In the genomic region with DNA sequence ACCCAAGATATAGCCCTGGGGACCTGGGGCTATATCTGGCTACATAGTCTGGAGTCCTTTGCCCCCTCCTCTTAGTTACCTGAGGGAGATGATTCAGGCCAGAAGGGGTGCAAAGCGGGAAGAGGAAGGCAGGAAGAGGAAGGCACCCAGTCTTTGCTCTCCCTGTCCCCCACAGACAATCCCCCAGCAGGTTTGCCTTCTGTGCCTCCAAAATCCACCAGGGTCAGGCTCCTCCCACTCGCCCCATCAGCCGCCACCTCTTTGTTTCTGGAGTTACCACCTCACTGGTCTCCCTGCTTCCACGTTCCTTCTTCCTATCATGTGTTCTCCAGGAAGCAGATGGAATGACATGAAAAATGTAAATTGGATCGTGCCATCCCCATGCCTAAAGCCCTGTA, we compare ENCODE assay signal across 2 cellular contexts.
TF ChIP-seq lines count a peak whose summit lies in the region.

No MANE protein-coding gene starts in this region.

TF ChIP-seq in GM23338, 12 proteins besides CTCF, POLR2A, EP300 and RAD21 (continued from another document):
- TF ChIP-seq, protein P1, sequence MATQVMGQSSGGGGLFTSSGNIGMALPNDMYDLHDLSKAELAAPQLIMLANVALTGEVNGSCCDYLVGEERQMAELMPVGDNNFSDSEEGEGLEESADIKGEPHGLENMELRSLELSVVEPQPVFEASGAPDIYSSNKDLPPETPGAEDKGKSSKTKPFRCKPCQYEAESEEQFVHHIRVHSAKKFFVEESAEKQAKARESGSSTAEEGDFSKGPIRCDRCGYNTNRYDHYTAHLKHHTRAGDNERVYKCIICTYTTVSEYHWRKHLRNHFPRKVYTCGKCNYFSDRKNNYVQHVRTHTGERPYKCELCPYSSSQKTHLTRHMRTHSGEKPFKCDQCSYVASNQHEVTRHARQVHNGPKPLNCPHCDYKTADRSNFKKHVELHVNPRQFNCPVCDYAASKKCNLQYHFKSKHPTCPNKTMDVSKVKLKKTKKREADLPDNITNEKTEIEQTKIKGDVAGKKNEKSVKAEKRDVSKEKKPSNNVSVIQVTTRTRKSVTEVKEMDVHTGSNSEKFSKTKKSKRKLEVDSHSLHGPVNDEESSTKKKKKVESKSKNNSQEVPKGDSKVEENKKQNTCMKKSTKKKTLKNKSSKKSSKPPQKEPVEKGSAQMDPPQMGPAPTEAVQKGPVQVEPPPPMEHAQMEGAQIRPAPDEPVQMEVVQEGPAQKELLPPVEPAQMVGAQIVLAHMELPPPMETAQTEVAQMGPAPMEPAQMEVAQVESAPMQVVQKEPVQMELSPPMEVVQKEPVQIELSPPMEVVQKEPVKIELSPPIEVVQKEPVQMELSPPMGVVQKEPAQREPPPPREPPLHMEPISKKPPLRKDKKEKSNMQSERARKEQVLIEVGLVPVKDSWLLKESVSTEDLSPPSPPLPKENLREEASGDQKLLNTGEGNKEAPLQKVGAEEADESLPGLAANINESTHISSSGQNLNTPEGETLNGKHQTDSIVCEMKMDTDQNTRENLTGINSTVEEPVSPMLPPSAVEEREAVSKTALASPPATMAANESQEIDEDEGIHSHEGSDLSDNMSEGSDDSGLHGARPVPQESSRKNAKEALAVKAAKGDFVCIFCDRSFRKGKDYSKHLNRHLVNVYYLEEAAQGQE (IDR thresholded peaks at IDR 0.05; ENCODE audit: unreplicated experiment) = no peak
- TF ChIP-seq NANOG (IDR thresholded peaks at IDR 0.05; ENCODE audit: borderline replicate concordance) = no peak
- no peak for TF ChIP-seq ZNF331 (CRISPR knock-in tag; IDR thresholded peaks at IDR 0.05; ENCODE audit: low read depth)
- TF ChIP-seq JUNB (IDR thresholded peaks at IDR 0.05; ENCODE audit: unreplicated experiment) = no peak
- no peak for TF ChIP-seq EZH2phosphoT487 (IDR thresholded peaks at IDR 0.05; ENCODE audit: unreplicated experiment)
- TF ChIP-seq EZH2 (IDR thresholded peaks at IDR 0.05; ENCODE audit: low read depth, unreplicated experiment) = no peak
- TF ChIP-seq, protein P2, sequence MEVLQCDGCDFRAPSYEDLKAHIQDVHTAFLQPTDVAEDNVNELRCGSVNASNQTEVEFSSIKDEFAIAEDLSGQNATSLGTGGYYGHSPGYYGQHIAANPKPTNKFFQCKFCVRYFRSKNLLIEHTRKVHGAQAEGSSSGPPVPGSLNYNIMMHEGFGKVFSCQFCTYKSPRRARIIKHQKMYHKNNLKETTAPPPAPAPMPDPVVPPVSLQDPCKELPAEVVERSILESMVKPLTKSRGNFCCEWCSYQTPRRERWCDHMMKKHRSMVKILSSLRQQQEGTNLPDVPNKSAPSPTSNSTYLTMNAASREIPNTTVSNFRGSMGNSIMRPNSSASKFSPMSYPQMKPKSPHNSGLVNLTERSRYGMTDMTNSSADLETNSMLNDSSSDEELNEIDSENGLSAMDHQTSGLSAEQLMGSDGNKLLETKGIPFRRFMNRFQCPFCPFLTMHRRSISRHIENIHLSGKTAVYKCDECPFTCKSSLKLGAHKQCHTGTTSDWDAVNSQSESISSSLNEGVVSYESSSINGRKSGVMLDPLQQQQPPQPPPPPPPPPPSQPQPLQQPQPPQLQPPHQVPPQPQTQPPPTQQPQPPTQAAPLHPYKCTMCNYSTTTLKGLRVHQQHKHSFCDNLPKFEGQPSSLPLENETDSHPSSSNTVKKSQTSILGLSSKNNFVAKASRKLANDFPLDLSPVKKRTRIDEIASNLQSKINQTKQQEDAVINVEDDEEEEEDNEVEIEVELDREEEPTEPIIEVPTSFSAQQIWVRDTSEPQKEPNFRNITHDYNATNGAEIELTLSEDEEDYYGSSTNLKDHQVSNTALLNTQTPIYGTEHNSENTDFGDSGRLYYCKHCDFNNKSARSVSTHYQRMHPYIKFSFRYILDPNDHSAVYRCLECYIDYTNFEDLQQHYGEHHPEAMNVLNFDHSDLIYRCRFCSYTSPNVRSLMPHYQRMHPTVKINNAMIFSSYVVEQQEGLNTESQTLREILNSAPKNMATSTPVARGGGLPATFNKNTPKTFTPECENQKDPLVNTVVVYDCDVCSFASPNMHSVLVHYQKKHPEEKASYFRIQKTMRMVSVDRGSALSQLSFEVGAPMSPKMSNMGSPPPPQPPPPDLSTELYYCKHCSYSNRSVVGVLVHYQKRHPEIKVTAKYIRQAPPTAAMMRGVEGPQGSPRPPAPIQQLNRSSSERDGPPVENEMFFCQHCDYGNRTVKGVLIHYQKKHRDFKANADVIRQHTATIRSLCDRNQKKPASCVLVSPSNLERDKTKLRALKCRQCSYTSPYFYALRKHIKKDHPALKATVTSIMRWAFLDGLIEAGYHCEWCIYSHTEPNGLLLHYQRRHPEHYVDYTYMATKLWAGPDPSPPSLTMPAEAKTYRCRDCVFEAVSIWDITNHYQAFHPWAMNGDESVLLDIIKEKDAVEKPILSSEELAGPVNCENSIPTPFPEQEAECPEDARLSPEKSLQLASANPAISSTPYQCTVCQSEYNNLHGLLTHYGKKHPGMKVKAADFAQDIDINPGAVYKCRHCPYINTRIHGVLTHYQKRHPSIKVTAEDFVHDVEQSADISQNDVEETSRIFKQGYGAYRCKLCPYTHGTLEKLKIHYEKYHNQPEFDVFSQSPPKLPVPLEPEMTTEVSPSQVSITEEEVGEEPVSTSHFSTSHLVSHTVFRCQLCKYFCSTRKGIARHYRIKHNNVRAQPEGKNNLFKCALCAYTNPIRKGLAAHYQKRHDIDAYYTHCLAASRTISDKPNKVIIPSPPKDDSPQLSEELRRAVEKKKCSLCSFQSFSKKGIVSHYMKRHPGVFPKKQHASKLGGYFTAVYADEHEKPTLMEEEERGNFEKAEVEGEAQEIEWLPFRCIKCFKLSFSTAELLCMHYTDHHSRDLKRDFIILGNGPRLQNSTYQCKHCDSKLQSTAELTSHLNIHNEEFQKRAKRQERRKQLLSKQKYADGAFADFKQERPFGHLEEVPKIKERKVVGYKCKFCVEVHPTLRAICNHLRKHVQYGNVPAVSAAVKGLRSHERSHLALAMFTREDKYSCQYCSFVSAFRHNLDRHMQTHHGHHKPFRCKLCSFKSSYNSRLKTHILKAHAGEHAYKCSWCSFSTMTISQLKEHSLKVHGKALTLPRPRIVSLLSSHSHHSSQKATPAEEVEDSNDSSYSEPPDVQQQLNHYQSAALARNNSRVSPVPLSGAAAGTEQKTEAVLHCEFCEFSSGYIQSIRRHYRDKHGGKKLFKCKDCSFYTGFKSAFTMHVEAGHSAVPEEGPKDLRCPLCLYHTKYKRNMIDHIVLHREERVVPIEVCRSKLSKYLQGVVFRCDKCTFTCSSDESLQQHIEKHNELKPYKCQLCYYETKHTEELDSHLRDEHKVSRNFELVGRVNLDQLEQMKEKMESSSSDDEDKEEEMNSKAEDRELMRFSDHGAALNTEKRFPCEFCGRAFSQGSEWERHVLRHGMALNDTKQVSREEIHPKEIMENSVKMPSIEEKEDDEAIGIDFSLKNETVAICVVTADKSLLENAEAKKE (CRISPR knock-in tag; IDR thresholded peaks at IDR 0.05) = no peak

TF ChIP-seq in SK-N-SH treated with all-trans-retinoic acid at 6 μM for 48 hours, 23 proteins besides CTCF, POLR2A, EP300 and RAD21 (continued from another document):
- TF ChIP-seq, protein P3, sequence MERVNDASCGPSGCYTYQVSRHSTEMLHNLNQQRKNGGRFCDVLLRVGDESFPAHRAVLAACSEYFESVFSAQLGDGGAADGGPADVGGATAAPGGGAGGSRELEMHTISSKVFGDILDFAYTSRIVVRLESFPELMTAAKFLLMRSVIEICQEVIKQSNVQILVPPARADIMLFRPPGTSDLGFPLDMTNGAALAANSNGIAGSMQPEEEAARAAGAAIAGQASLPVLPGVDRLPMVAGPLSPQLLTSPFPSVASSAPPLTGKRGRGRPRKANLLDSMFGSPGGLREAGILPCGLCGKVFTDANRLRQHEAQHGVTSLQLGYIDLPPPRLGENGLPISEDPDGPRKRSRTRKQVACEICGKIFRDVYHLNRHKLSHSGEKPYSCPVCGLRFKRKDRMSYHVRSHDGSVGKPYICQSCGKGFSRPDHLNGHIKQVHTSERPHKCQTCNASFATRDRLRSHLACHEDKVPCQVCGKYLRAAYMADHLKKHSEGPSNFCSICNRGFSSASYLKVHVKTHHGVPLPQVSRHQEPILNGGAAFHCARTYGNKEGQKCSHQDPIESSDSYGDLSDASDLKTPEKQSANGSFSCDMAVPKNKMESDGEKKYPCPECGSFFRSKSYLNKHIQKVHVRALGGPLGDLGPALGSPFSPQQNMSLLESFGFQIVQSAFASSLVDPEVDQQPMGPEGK (CRISPR knock-in tag; IDR thresholded peaks at IDR 0.05; ENCODE audit: borderline replicate concordance) = no peak
- TF ChIP-seq, protein P4, sequence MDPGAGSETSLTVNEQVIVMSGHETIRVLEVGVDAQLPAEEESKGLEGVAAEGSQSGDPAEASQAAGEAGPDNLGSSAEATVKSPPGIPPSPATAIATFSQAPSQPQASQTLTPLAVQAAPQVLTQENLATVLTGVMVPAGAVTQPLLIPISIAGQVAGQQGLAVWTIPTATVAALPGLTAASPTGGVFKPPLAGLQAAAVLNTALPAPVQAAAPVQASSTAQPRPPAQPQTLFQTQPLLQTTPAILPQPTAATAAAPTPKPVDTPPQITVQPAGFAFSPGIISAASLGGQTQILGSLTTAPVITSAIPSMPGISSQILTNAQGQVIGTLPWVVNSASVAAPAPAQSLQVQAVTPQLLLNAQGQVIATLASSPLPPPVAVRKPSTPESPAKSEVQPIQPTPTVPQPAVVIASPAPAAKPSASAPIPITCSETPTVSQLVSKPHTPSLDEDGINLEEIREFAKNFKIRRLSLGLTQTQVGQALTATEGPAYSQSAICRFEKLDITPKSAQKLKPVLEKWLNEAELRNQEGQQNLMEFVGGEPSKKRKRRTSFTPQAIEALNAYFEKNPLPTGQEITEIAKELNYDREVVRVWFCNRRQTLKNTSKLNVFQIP (CRISPR knock-in tag; IDR thresholded peaks at IDR 0.05; ENCODE audit: borderline replicate concordance, low read depth) = no peak
- TF ChIP-seq ZC3H10 (CRISPR knock-in tag; IDR thresholded peaks at IDR 0.05) (no peak), ZNF70 (CRISPR knock-in tag; IDR thresholded peaks at IDR 0.05) (no peak), OSR1 (CRISPR knock-in tag; IDR thresholded peaks at IDR 0.05) (no peak), ZNF565 (CRISPR knock-in tag; conservative IDR thresholded peaks at IDR 0.05; ENCODE audit: low read depth) (no peak), PPARA (CRISPR knock-in tag; IDR thresholded peaks at IDR 0.05; ENCODE audit: borderline replicate concordance) (no peak), CSDC2 (CRISPR knock-in tag; IDR thresholded peaks at IDR 0.05) (no peak), RARB (CRISPR knock-in tag; IDR thresholded peaks at IDR 0.05) (no peak), GLIS3 (CRISPR knock-in tag; IDR thresholded peaks at IDR 0.05) (no peak), ESRRG (CRISPR knock-in tag; IDR thresholded peaks at IDR 0.05) (no peak), SNAI2 (CRISPR knock-in tag; IDR thresholded peaks at IDR 0.05) (no peak), BACH2 (CRISPR knock-in tag; IDR thresholded peaks at IDR 0.05; ENCODE audit: borderline replicate concordance) (no peak), ISL1 (CRISPR knock-in tag; IDR thresholded peaks at IDR 0.05) (no peak), ZFP3 (CRISPR knock-in tag; IDR thresholded peaks at IDR 0.05) (no peak)
- TF ChIP-seq, protein P5, sequence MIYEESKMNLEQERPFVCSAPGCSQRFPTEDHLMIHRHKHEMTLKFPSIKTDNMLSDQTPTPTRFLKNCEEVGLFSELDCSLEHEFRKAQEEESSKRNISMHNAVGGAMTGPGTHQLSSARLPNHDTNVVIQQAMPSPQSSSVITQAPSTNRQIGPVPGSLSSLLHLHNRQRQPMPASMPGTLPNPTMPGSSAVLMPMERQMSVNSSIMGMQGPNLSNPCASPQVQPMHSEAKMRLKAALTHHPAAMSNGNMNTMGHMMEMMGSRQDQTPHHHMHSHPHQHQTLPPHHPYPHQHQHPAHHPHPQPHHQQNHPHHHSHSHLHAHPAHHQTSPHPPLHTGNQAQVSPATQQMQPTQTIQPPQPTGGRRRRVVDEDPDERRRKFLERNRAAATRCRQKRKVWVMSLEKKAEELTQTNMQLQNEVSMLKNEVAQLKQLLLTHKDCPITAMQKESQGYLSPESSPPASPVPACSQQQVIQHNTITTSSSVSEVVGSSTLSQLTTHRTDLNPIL (CRISPR knock-in tag; IDR thresholded peaks at IDR 0.05; ENCODE audit: low read depth) = no peak
- TF ChIP-seq, protein P6, sequence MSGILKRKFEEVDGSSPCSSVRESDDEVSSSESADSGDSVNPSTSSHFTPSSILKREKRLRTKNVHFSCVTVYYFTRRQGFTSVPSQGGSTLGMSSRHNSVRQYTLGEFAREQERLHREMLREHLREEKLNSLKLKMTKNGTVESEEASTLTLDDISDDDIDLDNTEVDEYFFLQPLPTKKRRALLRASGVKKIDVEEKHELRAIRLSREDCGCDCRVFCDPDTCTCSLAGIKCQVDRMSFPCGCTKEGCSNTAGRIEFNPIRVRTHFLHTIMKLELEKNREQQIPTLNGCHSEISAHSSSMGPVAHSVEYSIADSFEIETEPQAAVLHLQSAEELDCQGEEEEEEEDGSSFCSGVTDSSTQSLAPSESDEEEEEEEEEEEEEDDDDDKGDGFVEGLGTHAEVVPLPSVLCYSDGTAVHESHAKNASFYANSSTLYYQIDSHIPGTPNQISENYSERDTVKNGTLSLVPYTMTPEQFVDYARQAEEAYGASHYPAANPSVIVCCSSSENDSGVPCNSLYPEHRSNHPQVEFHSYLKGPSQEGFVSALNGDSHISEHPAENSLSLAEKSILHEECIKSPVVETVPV (CRISPR knock-in tag; IDR thresholded peaks at IDR 0.05) = no peak
